Comparison of ENCODE assay signal across 13 cellular contexts in genomic region chr9:19424176-19424779, GRCh38. TPM values are rescaled to one million over a fixed set of nuclear protein-coding genes. Genes with fewer than 3 reads are reported as not detected.
A peak's percentile ranks its signal among the peaks of the same experiment; 100 is the strongest.
DNase-seq lines count a peak whose midpoint lies in the region; ATAC-seq, FAIRE-seq and TF ChIP-seq lines count a peak whose summit lies in the region.
"Had no signal": no experiment of that assay in that cellular context is flagged by ENCODE, and none has a peak within 500 bp of the region (broad histone marks: within the 10 kb centered on the region; RNA-seq: fewer than 3 reads in every experiment).

No MANE protein-coding gene starts in this region.

- DNase-seq in GM12891 (ENCODE audit: insufficient read length, low spot score) (no peak), H1 (ENCODE audit: low read depth in 1 of 2, low spot score in 2 of 2) (no peak), D341Med (ENCODE audit: low spot score) (no peak)
- no peak for DNase-seq in activated naive CD4-positive, alpha-beta T cell treated with Interleukin-2 at 50 U/mL for 16 hours
- DNase-seq in activated naive CD4-positive, alpha-beta T cell treated with anti-CD3 and anti-CD28 coated beads, Interleukin-2, amount 50 U/mL, for 72 hours (ENCODE audit: low spot score in 2 of 2) = no peak
- DNase-seq: HCEC 1CT, NCI-H524 treated with DMSO at 0.1 percent for 48 hours, occipital lobe had no signal

- peak; percentile 13 for FAIRE-seq in GM12891 (lab: Jason Lieb, UNC)
- FAIRE-seq in H1 (lab: Jason Lieb, UNC) = no peak
- FAIRE-seq: G401.6, islet of Langerhans had no signal

- no peak overlapping the region for H3K4me3 ChIP-seq in H1 (ENCODE audit: extremely low read depth in 1 of 4, insufficient read depth in 2 of 4, low read depth in 3 of 4, low read length in 4 of 4)

- no peak overlapping the region for H3K27ac Mint-ChIP-seq in activated naive CD4-positive, alpha-beta T cell treated with anti-CD3 and anti-CD28 coated beads, Interleukin-2, amount 50 U/mL, for 72 hours

- 0 out of 2 replicates have a peak, but pooled peaks cover 3% of the 10 kb centered on the region for H3K79me1 ChIP-seq in H1 (ENCODE audit: low read depth, low read length)

- no peak for TF ChIP-seq RAD21 in H1 (IDR thresholded peaks at IDR 0.05 in 1 of 2, conservative IDR thresholded peaks at IDR 0.05 in 1 of 2; ENCODE audit: low read depth in 2 of 2, low read length in 2 of 2)

- H2BK20ac ChIP-seq in H1 (ENCODE audit: low read length) = no peak overlapping the region

- WGBS in H1 (ENCODE audit: extremely low coverage in 1 of 2, insufficient coverage in 1 of 2, insufficient read length in 1 of 2, insufficient replicate concordance in 2 of 2, low coverage in 1 of 2, low lambda C conversion rate in 2 of 2, missing lambda C conversion rate in 1 of 2), 2 experiments = 56% methylated on average over 3 of the region's 3 CpGs; no CpG with 5 or more reads in 1 of the 2 experiments

- H4K20me1 ChIP-seq in H1 (replicated peaks in 1 of 2; ENCODE audit: control insufficient read depth in 1 of 2, insufficient read depth in 2 of 2, low read length in 2 of 2) = no peaks in the 10 kb centered on the region

- H3K27ac ChIP-seq in H1 (ENCODE audit: low read depth, low read length) = 0 out of 2 replicates have a peak overlapping the region, but pooled peaks have one; percentile 13

- H3K23me2 ChIP-seq in H1 (ENCODE audit: low read depth, low read length) = no peaks in the 10 kb centered on the region; the same call in 1 of the 2 replicates

- H2BK5ac ChIP-seq in H1 (ENCODE audit: low read depth, low read length) = no peak overlapping the region

- H2BK12ac ChIP-seq in H1 (ENCODE audit: low read depth, low read length) = no peak overlapping the region

- H3K56ac ChIP-seq in H1 (replicated peaks; ENCODE audit: insufficient read length, low read depth, low read length) = no peak overlapping the region

- H3K9me3 ChIP-seq in H1 (ENCODE audit: insufficient read depth in 2 of 2, low read depth in 1 of 2, low read length in 1 of 2) = no peaks in the 10 kb centered on the region

- no peak for TF ChIP-seq EP300 in H1 (IDR thresholded peaks at IDR 0.05; ENCODE audit: borderline replicate concordance in 1 of 2, low read depth in 2 of 2, low read length in 2 of 2)

- no peak for TF ChIP-seq POLR2A in GM12891 (IDR thresholded peaks at IDR 0.05; ENCODE audit: low read depth, low read length)
- TF ChIP-seq POLR2A in H1 (IDR thresholded peaks at IDR 0.05; ENCODE audit: control extremely low read depth in 1 of 2, low read depth in 2 of 2, low read length in 2 of 2) = no peak

- no peak overlapping the region for H2AFZ ChIP-seq in H1 (ENCODE audit: low read length)

- peak overlapping the region in 1 of 2 experiments; percentile 7; a peak in 1 of 4 replicates for H3K4me2 ChIP-seq in H1 (ENCODE audit: insufficient read depth in 1 of 2, low read depth in 2 of 2, low read length in 2 of 2)

- no peak for TF ChIP-seq CTCF in H1 (IDR thresholded peaks at IDR 0.05; ENCODE audit: control extremely low read depth in 1 of 3, insufficient read depth in 1 of 3, low read depth in 1 of 3, low read length in 3 of 3)

- no peaks in the 10 kb centered on the region for H3K9me3 Mint-ChIP-seq in activated naive CD4-positive, alpha-beta T cell treated with anti-CD3 and anti-CD28 coated beads, Interleukin-2, amount 50 U/mL, for 72 hours

- no peak overlapping the region for H3K14ac ChIP-seq in H1 (ENCODE audit: insufficient read length)

- H4K5ac ChIP-seq in H1 (ENCODE audit: insufficient read length, low read depth, low read length) = no peak overlapping the region

- CTCF ChIA-PET in H1 (lab: Charles Lee; ENCODE audit: partially characterized antibody) = interaction anchor here (1.6 kb wide), 1 partner anchor 41 kb away, joined by 4 read pairs; no protein-coding TSS in a partner anchor

- peaks cover 0 to 19% (median 4%) of the 10 kb centered on the region in 4 experiments; a peak in 3 of 8 replicates for H3K36me3 ChIP-seq in H1 (ENCODE audit: control insufficient read depth in 2 of 4, insufficient read depth in 4 of 4, low read length in 3 of 4)

- no peak overlapping the region for H3K18ac ChIP-seq in H1 (ENCODE audit: extremely low read depth, low read length)

- no peaks in the 10 kb centered on the region for H3K27me3 ChIP-seq in H1 (replicated peaks in 1 of 4; ENCODE audit: control insufficient read depth in 3 of 4, extremely low read depth in 1 of 4, insufficient read depth in 3 of 4, low read length in 3 of 4)

- no peak overlapping the region for H3K4ac ChIP-seq in H1 (replicated peaks; ENCODE audit: insufficient read length, low read depth, low read length)

- H3K23ac ChIP-seq in H1 (ENCODE audit: insufficient read length) = no peak overlapping the region

- peaks cover 0 to 5% (median 2%) of the 10 kb centered on the region in 4 experiments; a peak in 4 of 7 replicates for H3K4me1 ChIP-seq in H1 (replicated peaks in 1 of 4; ENCODE audit: control insufficient read depth in 3 of 4, insufficient read depth in 4 of 4, low read length in 3 of 4)

- ATAC-seq in GM21381 (IDR thresholded peaks at IDR 0.05; ENCODE audit: unreplicated experiment) (peak; percentile 81), HG03064 (IDR thresholded peaks at IDR 0.05; ENCODE audit: low read depth, unreplicated experiment) (peak; percentile 94), GM19351 (IDR thresholded peaks at IDR 0.05; ENCODE audit: unreplicated experiment) (no peak)
- no peak for ATAC-seq in activated naive CD4-positive, alpha-beta T cell treated with anti-CD3 and anti-CD28 coated beads, Interleukin-2, amount 50 U/mL, for 72 hours

- no peaks in the 10 kb centered on the region for H3K79me2 ChIP-seq in H1 (ENCODE audit: control insufficient read depth in 1 of 2, insufficient read depth in 2 of 2, low read length in 2 of 2)

- H2BK120ac ChIP-seq in H1 (replicated peaks; ENCODE audit: low read depth, low read length) = no peak overlapping the region

- no peak overlapping the region for H3K9ac ChIP-seq in H1 (replicated peaks in 1 of 4; ENCODE audit: extremely low read depth in 1 of 4, low read depth in 3 of 4, low read length in 3 of 4)

- POLR2A ChIA-PET in H1 (lab: Charles Lee; ENCODE audit: partially characterized antibody) = interaction anchor here (0.6 to 4.1 kb wide), 3 partner anchors 18 to 49 kb away, joined by 3 to 12 read pairs (median 3); partner anchors contain the start of gene RPS6

- H2BK15ac ChIP-seq in H1 (ENCODE audit: low read length) = no peak overlapping the region

- H3K36me3 Mint-ChIP-seq in activated naive CD4-positive, alpha-beta T cell treated with anti-CD3 and anti-CD28 coated beads, Interleukin-2, amount 50 U/mL, for 72 hours = no peaks in the 10 kb centered on the region

- H4K91ac ChIP-seq in H1 (replicated peaks; ENCODE audit: insufficient read length, low read length) = no peak overlapping the region

- no peak overlapping the region for H4K8ac ChIP-seq in H1 (ENCODE audit: extremely low read depth, insufficient read depth, low read length)

- no peak overlapping the region for H2AK5ac ChIP-seq in H1 (ENCODE audit: low read depth, low read length)

TF ChIP-seq in GM12891, 5 proteins besides CTCF, POLR2A, EP300 and RAD21:
- TF ChIP-seq TAF1 (IDR thresholded peaks at IDR 0.05; ENCODE audit: low read depth, low read length) (no peak), POU2F2 (IDR thresholded peaks at IDR 0.05; ENCODE audit: low read depth, low read length) (no peak), SPI1 (IDR thresholded peaks at IDR 0.05; ENCODE audit: low read depth, low read length) (no peak), PAX5 (IDR thresholded peaks at IDR 0.05; ENCODE audit: insufficient read depth, low read length, severe bottlenecking) (no peak), POLR2AphosphoS5 (IDR thresholded peaks at IDR 0.05; ENCODE audit: low read depth, low read length) (no peak)
TF ChIP-seq in GM12891: peak in this region for 0.

TF ChIP-seq in H1, 55 proteins besides CTCF, POLR2A, EP300 and RAD21:
- TF ChIP-seq EZH2 (IDR thresholded peaks at IDR 0.05; ENCODE audit: low read depth, low read length, severe bottlenecking) = no peak

RNA-seq across cellular contexts. Expression of gene ACER2, which starts 15.5 kb away (rescaled TPM):
- polyA plus RNA-seq in GM12891 (2012; ENCODE audit: low read depth, missing spikeins) = 1.1 TPM
- total RNA-seq in H1 (2021; fragmentation: NEBNext Ultra II Directional; extraction: Animal tissue kit (Norgen Biotek cat#: 25700)) = 8.8 and 9.9 TPM in 2 replicates
- 6.4 and 7.4 TPM in 2 replicates for polyA plus RNA-seq in H1 (2011; rRNA removed)
- 6.6 TPM for polyA plus RNA-seq in H1 (2011; cell fraction: cytosol; rRNA removed)
- polyA plus RNA-seq in H1 (2011; cell fraction: nucleus; rRNA removed) = 6.3 TPM
- 4.0 to 7.4 TPM (median 5.3 TPM) in 4 replicates for polyA plus RNA-seq in H1 (2012, experiment 1 of 2)
- 0.73 TPM for polyA plus RNA-seq in H1 (2012, experiment 2 of 2)
- polyA plus RNA-seq in H1 (2013, experiment 1 of 2) = 9.0 TPM
- polyA plus RNA-seq in H1 (2013, experiment 2 of 2) = 9.5 TPM
- 38.6 and 44.2 TPM in 2 replicates for polyA minus RNA-seq in H1 (2011; rRNA and poly(A)+ RNA removed)
- 9.7 TPM for polyA minus RNA-seq in H1 (2011; cell fraction: cytosol; rRNA and poly(A)+ RNA removed)
- polyA minus RNA-seq in H1 (2011; cell fraction: nucleus; rRNA and poly(A)+ RNA removed) = 13.2 TPM
- 1 to 10 TPM; 1.2 to 4.3 TPM for total RNA-seq in activated naive CD4-positive, alpha-beta T cell treated with anti-CD3 and anti-CD28 coated beads, Interleukin-2, amount 50 U/mL, for 72 hours

RNA-seq across cellular contexts. Expression of gene RPS6, which starts 44.2 kb away (rescaled TPM):
- 4,882 TPM for polyA plus RNA-seq in GM12891 (2012; ENCODE audit: low read depth, missing spikeins)
- total RNA-seq in H1 (2021; fragmentation: NEBNext Ultra II Directional; extraction: Animal tissue kit (Norgen Biotek cat#: 25700)) = 2,913 and 2,954 TPM in 2 replicates
- polyA plus RNA-seq in H1 (2011; rRNA removed) = 1,041 and 1,494 TPM in 2 replicates
- 2,375 TPM for polyA plus RNA-seq in H1 (2011; cell fraction: cytosol; rRNA removed)
- 1,553 TPM for polyA plus RNA-seq in H1 (2011; cell fraction: nucleus; rRNA removed)
- 2,528 to 2,958 TPM (median 2,677 TPM) in 4 replicates for polyA plus RNA-seq in H1 (2012, experiment 1 of 2)
- polyA plus RNA-seq in H1 (2012, experiment 2 of 2) = 423 TPM
- 2,850 TPM for polyA plus RNA-seq in H1 (2013, experiment 1 of 2)
- 2,765 TPM for polyA plus RNA-seq in H1 (2013, experiment 2 of 2)
- 1,030 and 1,238 TPM in 2 replicates for polyA minus RNA-seq in H1 (2011; rRNA and poly(A)+ RNA removed)
- polyA minus RNA-seq in H1 (2011; cell fraction: cytosol; rRNA and poly(A)+ RNA removed) = 496 TPM
- 568 TPM for polyA minus RNA-seq in H1 (2011; cell fraction: nucleus; rRNA and poly(A)+ RNA removed)
- total RNA-seq in activated naive CD4-positive, alpha-beta T cell treated with anti-CD3 and anti-CD28 coated beads, Interleukin-2, amount 50 U/mL, for 72 hours = 1,000 to 10,000 TPM; 2,954 to 3,448 TPM

Comparison
In these comparisons a context has a peak if more than half of its experiments do, and no peak if none do; other contexts are left out.
1. ATAC-seq: peak in GM21381 (single experiment) and HG03064 (single experiment); none in GM19351 (single experiment) and activated naive CD4-positive, alpha-beta T cell treated with anti-CD3 and anti-CD28 coated beads, Interleukin-2, amount 50 U/mL, for 72 hours (0 of 2).